8 cellular contexts compared by ENCODE assay signal in the genomic region with DNA sequence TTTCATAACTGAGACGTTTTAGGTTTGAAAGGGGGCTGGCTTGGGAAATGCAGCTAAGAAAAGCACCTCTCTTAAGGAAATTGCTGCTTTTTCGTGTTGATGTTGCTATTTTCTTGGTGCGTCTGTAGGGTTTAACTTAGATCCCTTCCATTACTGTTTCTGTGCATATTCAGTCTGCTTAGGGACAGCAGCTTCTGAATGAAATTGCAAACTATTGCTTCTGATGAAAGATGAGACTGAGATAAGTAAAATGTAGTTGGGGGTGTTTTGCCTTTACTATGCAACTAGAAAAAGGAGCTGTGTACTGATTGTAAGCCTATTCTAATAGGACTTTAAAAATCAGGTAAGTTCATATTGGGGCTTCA. TPM values are rescaled to one million over a fixed set of nuclear protein-coding genes. Genes with fewer than 3 reads are reported as not detected.
DNase-seq lines count a peak whose midpoint lies in the region; ATAC-seq, FAIRE-seq and TF ChIP-seq lines count a peak whose summit lies in the region.

No MANE protein-coding gene starts in this region.

- no peak for TF ChIP-seq CTCF in esophagus muscularis mucosa (IDR thresholded peaks at IDR 0.05)

- WGBS in esophagus muscularis mucosa, result 25% methylated on average over 3 of the region's 3 CpGs

- POLR2A ChIA-PET in activated CD4-positive, alpha-beta memory T cell treated with anti-CD3 and anti-CD28 coated beads, Interleukin-2, amount 10 ng/mL, durations not matched to agents 7 days and 5 days (lab: Charles Lee), result no interaction called here

- H3K4me1 ChIP-seq in esophagus muscularis mucosa, result peaks cover 16 to 50% (median 41%) of the 10 kb centered on the region in 4 donors
- H3K4me1 ChIP-seq in rectal smooth muscle tissue (ENCODE audit: control insufficient read depth, insufficient read depth, low read length), result no peaks in the 10 kb centered on the region

- H3K36me3 ChIP-seq in esophagus muscularis mucosa (no peaks in the 10 kb centered on the region), rectal smooth muscle tissue (ENCODE audit: control insufficient read depth, insufficient read depth, low read length) (no peaks in the 10 kb centered on the region)

- TF ChIP-seq EP300 in esophagus muscularis mucosa (IDR thresholded peaks at IDR 0.05), result no peak

- H3K27me3 Mint-ChIP-seq in IgD-negative memory B cell, result no peaks in the 10 kb centered on the region
- peaks cover 1% of the 10 kb centered on the region for H3K27me3 Mint-ChIP-seq in activated CD4-positive, alpha-beta memory T cell treated with anti-CD3 and anti-CD28 coated beads, Interleukin-2, amount 10 ng/mL, durations not matched to agents 7 days and 5 days

- H3K27ac ChIP-seq in esophagus muscularis mucosa (replicated peaks in 1 of 4) (peak overlapping the region in 3 of 4 donors; percentile 24 to 36 (median 28)), rectal smooth muscle tissue (ENCODE audit: low read depth, low read length) (no peak overlapping the region)

- H3K4me1 Mint-ChIP-seq in IgD-negative memory B cell, result peaks cover 25 to 45% (median 39%) of the 10 kb centered on the region in 3 donors
- no peaks in the 10 kb centered on the region for H3K4me1 Mint-ChIP-seq in activated CD4-positive, alpha-beta memory T cell treated with anti-CD3 and anti-CD28 coated beads, Interleukin-2, amount 10 ng/mL, durations not matched to agents 7 days and 5 days

- peak overlapping the region; percentile 42 to 56 (median 48) for H3K4me3 ChIP-seq in esophagus muscularis mucosa
- H3K4me3 ChIP-seq in rectal smooth muscle tissue (ENCODE audit: low read length), result peak overlapping the region; percentile 43

- DNase-seq in esophagus muscularis mucosa (ENCODE audit: extremely low spot score), result no peak
- no peak for DNase-seq in NCI-H524 treated with DMSO at 0.1 percent for 48 hours (lab: John Stamatoyannopoulos, UW)
- DNase-seq in activated CD4-positive, alpha-beta memory T cell treated with anti-CD3 and anti-CD28 coated beads, Interleukin-2, amount 10 ng/mL, durations not matched to agents 7 days and 5 days, result no peak
- DNase-seq in RCC 7860 (ENCODE audit: low spot score), result no peak

- TF ChIP-seq POLR2A in esophagus muscularis mucosa (IDR thresholded peaks at IDR 0.05; ENCODE audit: low read depth), result no peak

- H3K27me3 ChIP-seq in esophagus muscularis mucosa (no peaks in the 10 kb centered on the region), rectal smooth muscle tissue (ENCODE audit: control insufficient read depth, insufficient read depth, low read length) (no peaks in the 10 kb centered on the region)

- no peak for FAIRE-seq in RCC 7860 (lab: Jason Lieb, UNC)

- peak overlapping the region in 2 of 3 donors; percentile 5 to 12 for H3K27ac Mint-ChIP-seq in IgD-negative memory B cell
- no peak overlapping the region for H3K27ac Mint-ChIP-seq in activated CD4-positive, alpha-beta memory T cell treated with anti-CD3 and anti-CD28 coated beads, Interleukin-2, amount 10 ng/mL, durations not matched to agents 7 days and 5 days

- no peak overlapping the region for H3K9ac ChIP-seq in rectal smooth muscle tissue (ENCODE audit: low read length)

- ATAC-seq in GM18867 (IDR thresholded peaks at IDR 0.05; ENCODE audit: unreplicated experiment) (peak; percentile 0), GM19452 (IDR thresholded peaks at IDR 0.05; ENCODE audit: unreplicated experiment) (no peak)

- no peaks in the 10 kb centered on the region for H3K9me3 Mint-ChIP-seq in IgD-negative memory B cell
- H3K9me3 Mint-ChIP-seq in activated CD4-positive, alpha-beta memory T cell treated with anti-CD3 and anti-CD28 coated beads, Interleukin-2, amount 10 ng/mL, durations not matched to agents 7 days and 5 days, result no peaks in the 10 kb centered on the region

- CTCF ChIA-PET in activated CD4-positive, alpha-beta memory T cell treated with anti-CD3 and anti-CD28 coated beads, Interleukin-2, amount 10 ng/mL, durations not matched to agents 7 days and 5 days (lab: Charles Lee), result no interaction called here

- no peaks in the 10 kb centered on the region for H3K36me3 Mint-ChIP-seq in IgD-negative memory B cell
- no peaks in the 10 kb centered on the region for H3K36me3 Mint-ChIP-seq in activated CD4-positive, alpha-beta memory T cell treated with anti-CD3 and anti-CD28 coated beads, Interleukin-2, amount 10 ng/mL, durations not matched to agents 7 days and 5 days (ENCODE audit: low read depth)

- no peaks in the 10 kb centered on the region for H3K9me3 ChIP-seq in esophagus muscularis mucosa

- intact Hi-C loops in esophagus muscularis mucosa (cut with DNase I), result no loop called here

- H3K4me3 Mint-ChIP-seq in IgD-negative memory B cell, result peak overlapping the region; percentile 82 to 94 (median 93)
- H3K4me3 Mint-ChIP-seq in activated CD4-positive, alpha-beta memory T cell treated with anti-CD3 and anti-CD28 coated beads, Interleukin-2, amount 10 ng/mL, durations not matched to agents 7 days and 5 days, result no peak overlapping the region

RNA-seq across cellular contexts. Expression of gene HDAC9, which starts 0.8 kb away (rescaled TPM):
- polyA plus RNA-seq in IgD-negative memory B cell, result 81.2 TPM
- 100 to 1,000 TPM in 2 of 4 donors, 10 to 100 TPM in 2; 63.0 to 130 (median 107) TPM for total RNA-seq in esophagus muscularis mucosa
- total RNA-seq in activated CD4-positive, alpha-beta memory T cell treated with anti-CD3 and anti-CD28 coated beads, Interleukin-2, amount 10 ng/mL, durations not matched to agents 7 days and 5 days, result under 1 TPM; 0.55 to 0.65 TPM

Comparison
In these comparisons a context has a peak if more than half of its experiments do, and no peak if none do; other contexts are left out.
1. RNA of gene HDAC9, which starts 0.8 kb away (total RNA-seq): 63.0 to 130 TPM in esophagus muscularis mucosa; 0.55 to 0.65 TPM in activated CD4-positive, alpha-beta memory T cell treated with anti-CD3 and anti-CD28 coated beads, Interleukin-2, amount 10 ng/mL, durations not matched to agents 7 days and 5 days; every median in the first group is over 10 times any median in the second.